Comparison of ENCODE assay signal across 19 cellular contexts in the genomic region with DNA sequence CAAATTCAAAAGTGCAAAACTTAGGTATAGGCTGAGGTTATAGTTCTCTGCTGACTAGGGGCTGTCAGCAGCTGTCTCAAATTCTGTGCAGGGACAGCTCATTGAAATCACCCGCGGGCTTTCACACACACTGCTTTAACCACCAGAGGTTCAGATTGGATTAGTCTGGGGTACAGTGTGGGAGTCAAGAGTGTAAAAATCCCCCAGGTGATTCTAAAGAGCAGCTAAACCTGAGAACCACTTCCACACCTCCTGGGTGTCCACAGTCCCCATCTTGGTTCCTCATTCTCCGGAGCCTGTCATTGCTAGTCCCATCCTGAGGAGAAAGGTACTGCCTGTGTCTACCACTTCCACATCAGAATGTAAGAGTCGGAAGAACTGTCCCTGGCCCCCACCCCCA. TPM values are rescaled to one million over a fixed set of nuclear protein-coding genes. Genes with fewer than 3 reads are reported as not detected.
DNase-seq lines count a peak whose midpoint lies in the region; ATAC-seq and TF ChIP-seq lines count a peak whose summit lies in the region.
"Had no signal": no experiment of that assay in that cellular context is flagged by ENCODE, and none has a peak within 500 bp of the region (broad histone marks: within the 10 kb centered on the region; RNA-seq: fewer than 3 reads in every experiment).

No MANE protein-coding gene starts in this region.

- H3K27me3 Mint-ChIP-seq in activated T-helper 17 cell treated with anti-CD3 and anti-CD28 coated beads, Interleukin-2, amount 50 U/mL, for 72 hours, result no peaks in the 10 kb centered on the region
- peaks cover 30% of the 10 kb centered on the region for H3K27me3 Mint-ChIP-seq in T-helper 2 cell treated with Interferon-gamma antibody and Interleukin-4, amounts not matched to agents 5 μg/mL and 100 μg/mL, for 36 hours (ENCODE audit: low read depth)

- H3K36me3 ChIP-seq in parathyroid adenoma (ENCODE audit: control insufficient read depth, insufficient read depth, low read length), result no peaks in the 10 kb centered on the region

- H2AFZ ChIP-seq in parathyroid adenoma, result no peak overlapping the region

- H3K4me1 ChIP-seq in parathyroid adenoma, result no peaks in the 10 kb centered on the region

- no peak overlapping the region for H3K4me3 ChIP-seq in parathyroid adenoma (ENCODE audit: low read depth, low read length)
- H3K4me3 ChIP-seq: mucosa of descending colon, suprapubic skin had no signal

- H3K4me2 ChIP-seq in parathyroid adenoma (ENCODE audit: low read length), result no peak overlapping the region

- H3K9ac ChIP-seq in parathyroid adenoma, result no peak overlapping the region

- no peaks in the 10 kb centered on the region for H3K27me3 ChIP-seq in parathyroid adenoma (ENCODE audit: control insufficient read depth, insufficient read depth, low read length)

- H3K4me3 Mint-ChIP-seq in activated T-helper 17 cell treated with anti-CD3 and anti-CD28 coated beads, Interleukin-2, amount 50 U/mL, for 72 hours, result no peak overlapping the region
- no peak overlapping the region for H3K4me3 Mint-ChIP-seq in T-helper 2 cell treated with Interferon-gamma antibody and Interleukin-4, amounts not matched to agents 5 μg/mL and 100 μg/mL, for 36 hours
- H3K4me3 Mint-ChIP-seq: T-helper 1 cell treated with Interleukin-12 subunit alpha and Interleukin-12 subunit beta and Interleukin-4 antibody, amounts not matched to agents 30 μg/mL and 1 μg/mL, for 36 hours had no signal

- DNase-seq in CD1c-positive myeloid dendritic cell (ENCODE audit: extremely low spot score), result peak; percentile 32
- no peak for DNase-seq in T-helper 2 cell treated with Interferon-gamma antibody and Interleukin-4, amounts not matched to agents 5 μg/mL and 100 μg/mL, for 36 hours (ENCODE audit: low spot score)
- DNase-seq in NAMALWA (ENCODE audit: low spot score), result no peak
- no peak for DNase-seq in caudate nucleus (lab: John Stamatoyannopoulos, UW)
- DNase-seq: activated naive CD4-positive, alpha-beta T cell treated with Interleukin-2 at 50 U/mL for 16 hours; cortex of kidney; HCEC 1CT; islet precursor cell; mucosa of descending colon; MV-4-11; NCI-H2081 treated with DMSO at 0.1 percent for 48 hours; NCI-H69 had no signal

- H3K27ac Mint-ChIP-seq in activated T-helper 17 cell treated with anti-CD3 and anti-CD28 coated beads, Interleukin-2, amount 50 U/mL, for 72 hours, result no peak overlapping the region
- no peak overlapping the region for H3K27ac Mint-ChIP-seq in T-helper 2 cell treated with Interferon-gamma antibody and Interleukin-4, amounts not matched to agents 5 μg/mL and 100 μg/mL, for 36 hours
- H3K27ac Mint-ChIP-seq: T-helper 1 cell treated with Interleukin-12 subunit alpha and Interleukin-12 subunit beta and Interleukin-4 antibody, amounts not matched to agents 30 μg/mL and 1 μg/mL, for 36 hours had no signal

- no peaks in the 10 kb centered on the region for H3K9me3 Mint-ChIP-seq in activated T-helper 17 cell treated with anti-CD3 and anti-CD28 coated beads, Interleukin-2, amount 50 U/mL, for 72 hours
- H3K9me3 Mint-ChIP-seq in T-helper 2 cell treated with Interferon-gamma antibody and Interleukin-4, amounts not matched to agents 5 μg/mL and 100 μg/mL, for 36 hours, result no peaks in the 10 kb centered on the region
- H3K9me3 Mint-ChIP-seq: T-helper 1 cell treated with Interleukin-12 subunit alpha and Interleukin-12 subunit beta and Interleukin-4 antibody, amounts not matched to agents 30 μg/mL and 1 μg/mL, for 36 hours had no signal

- no peaks in the 10 kb centered on the region for H3K36me3 Mint-ChIP-seq in activated T-helper 17 cell treated with anti-CD3 and anti-CD28 coated beads, Interleukin-2, amount 50 U/mL, for 72 hours (ENCODE audit: low read depth)
- no peaks in the 10 kb centered on the region for H3K36me3 Mint-ChIP-seq in T-helper 2 cell treated with Interferon-gamma antibody and Interleukin-4, amounts not matched to agents 5 μg/mL and 100 μg/mL, for 36 hours (ENCODE audit: low read depth)

- H3K4me1 Mint-ChIP-seq in activated T-helper 17 cell treated with anti-CD3 and anti-CD28 coated beads, Interleukin-2, amount 50 U/mL, for 72 hours, result peaks cover 23% of the 10 kb centered on the region
- peaks cover 23% of the 10 kb centered on the region for H3K4me1 Mint-ChIP-seq in T-helper 2 cell treated with Interferon-gamma antibody and Interleukin-4, amounts not matched to agents 5 μg/mL and 100 μg/mL, for 36 hours (ENCODE audit: low read depth)

- ATAC-seq in GM18502 (IDR thresholded peaks at IDR 0.05; ENCODE audit: poor library complexity, unreplicated experiment) (peak; percentile 39), HG02642 (IDR thresholded peaks at IDR 0.05; ENCODE audit: poor library complexity, unreplicated experiment) (no peak)
- ATAC-seq in activated T-helper 17 cell treated with anti-CD3 and anti-CD28 coated beads, Interleukin-2, amount 50 U/mL, for 72 hours (replicated peaks), result peak; percentile 63
- ATAC-seq: mucosa of descending colon had no signal

- H3K9me3 ChIP-seq in parathyroid adenoma (ENCODE audit: control insufficient read depth, low read length), result no peaks in the 10 kb centered on the region
- H3K9me3 ChIP-seq: mucosa of descending colon, suprapubic skin had no signal

- H3K79me2 ChIP-seq in parathyroid adenoma, result no peaks in the 10 kb centered on the region

- TF ChIP-seq CTCF in parathyroid adenoma (IDR thresholded peaks at IDR 0.05), result no peak

- H3K27ac ChIP-seq in parathyroid adenoma (peak overlapping the region; percentile 47), caudate nucleus (ENCODE audit: low read depth, low read length) (no peak overlapping the region)
- H3K27ac ChIP-seq: RWPE1, suprapubic skin had no signal

RNA-seq across cellular contexts. Expression of gene TDRD10, which starts 9.9 kb away (rescaled TPM):
- total RNA-seq in activated T-helper 17 cell treated with anti-CD3 and anti-CD28 coated beads, Interleukin-2, amount 50 U/mL, for 72 hours, result not detected

RNA-seq across cellular contexts. Expression of gene SHE, which starts 10.1 kb away (rescaled TPM):
- total RNA-seq in activated T-helper 17 cell treated with anti-CD3 and anti-CD28 coated beads, Interleukin-2, amount 50 U/mL, for 72 hours, result under 1 TPM in 1 of 2 donors, not detected in 1; 0.03 TPM
